8 cellular contexts compared by ENCODE assay signal in the genomic region with DNA sequence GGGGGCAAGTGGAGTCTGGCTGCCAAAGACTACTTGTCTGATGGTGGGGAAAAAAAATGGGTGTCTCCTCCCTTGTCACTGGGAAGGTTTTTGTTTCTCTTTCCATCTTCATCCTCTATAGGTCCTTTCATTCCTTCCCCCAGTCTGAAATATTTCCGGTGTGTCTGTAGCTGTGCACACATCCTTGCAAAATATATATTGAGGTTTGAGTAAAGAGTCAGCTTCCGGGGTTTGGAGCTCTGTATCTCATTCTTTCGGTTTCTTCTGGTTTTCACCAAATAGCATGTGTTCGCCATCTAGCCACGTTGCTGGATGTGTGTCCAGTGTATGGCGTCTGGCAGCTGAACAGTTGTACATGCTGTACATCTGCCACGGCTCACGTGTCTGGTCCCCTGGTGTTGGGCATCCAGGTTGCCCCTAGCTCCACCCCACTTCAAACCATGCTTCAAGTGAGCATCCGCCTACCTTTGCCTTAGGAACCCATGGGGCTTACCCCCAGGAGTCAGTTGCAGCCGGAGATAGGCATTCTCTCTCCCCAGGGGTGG.
DNase-seq lines count a peak whose midpoint lies in the region; ATAC-seq, FAIRE-seq and TF ChIP-seq lines count a peak whose summit lies in the region.

No MANE protein-coding gene starts in this region.

- TF ChIP-seq CTCF in CD8-positive, alpha-beta T cell (IDR thresholded peaks at IDR 0.05), result no peak
- TF ChIP-seq CTCF in lower lobe of right lung (IDR thresholded peaks at IDR 0.05), result no peak

- H3K9me3 ChIP-seq in CD8-positive, alpha-beta T cell (ENCODE audit: low read length), result no peaks in the 10 kb centered on the region
- H3K9me3 ChIP-seq in lower lobe of right lung, result no peaks in the 10 kb centered on the region
- H3K9me3 ChIP-seq in SJCRH30 (replicated peaks), result no peaks in the 10 kb centered on the region

- H3K27ac Mint-ChIP-seq in CD8-positive, alpha-beta T cell, result peak overlapping the region; percentile 98

- H3K4me1 Mint-ChIP-seq in CD8-positive, alpha-beta T cell (ENCODE audit: low read depth), result peaks cover 53% of the 10 kb centered on the region

- intact Hi-C loops in CD8-positive, alpha-beta T cell (cut with DNase I, micrococcal nuclease), result loop anchor here (1.0 to 10.0 kb wide), 6 partner anchors 142 to 1364 kb away; a partner anchor contains a TSS
- intact Hi-C loops in lower lobe of right lung (cut with DNase I), result no loop called here

- H3K27ac ChIP-seq in CD8-positive, alpha-beta T cell (ENCODE audit: low read depth, low read length), result peak overlapping the region; percentile 69
- H3K27ac ChIP-seq in lower lobe of right lung (peak overlapping the region; percentile 61), SJCRH30 (no peak overlapping the region)

- H3K4me3 ChIP-seq in CD8-positive, alpha-beta T cell (ENCODE audit: low read depth, low read length), result peak overlapping the region; percentile 29
- H3K4me3 ChIP-seq in lower lobe of right lung (no peak overlapping the region), SJCRH30 (no peak overlapping the region)

- POLR2A ChIA-PET in CD8-positive, alpha-beta T cell (lab: Charles Lee), result interaction anchor here (0.9 to 1.8 kb wide), 5 partner anchors 10 to 216 kb away, joined by 3 to 9 read pairs (median 4); a partner anchor contains a TSS

- CTCF ChIA-PET in CD8-positive, alpha-beta T cell (lab: Charles Lee), result no interaction called here

- H3K4me1 ChIP-seq in CD8-positive, alpha-beta T cell (ENCODE audit: insufficient read depth, low read length), result peaks cover 31% of the 10 kb centered on the region
- peaks cover 13% of the 10 kb centered on the region for H3K4me1 ChIP-seq in lower lobe of right lung
- H3K4me1 ChIP-seq in SJCRH30, result peaks cover 21% of the 10 kb centered on the region

- no peaks in the 10 kb centered on the region for H3K36me3 ChIP-seq in CD8-positive, alpha-beta T cell (ENCODE audit: insufficient read depth, low read length)
- H3K36me3 ChIP-seq in lower lobe of right lung (no peaks in the 10 kb centered on the region), SJCRH30 (no peaks in the 10 kb centered on the region)

- DNase-seq in CD8-positive, alpha-beta T cell, result peak in 6 of 7 experiments; percentile 31 to 75 (median 48)
- DNase-seq in HTR-8/SVneo (ENCODE audit: insufficient read length, low spot score) (no peak), lower lobe of right lung (no peak), DMS153 (lab: John Stamatoyannopoulos, UW) (no peak), GOT3 (lab: John Stamatoyannopoulos, UW) (no peak), SJCRH30 (no peak)
- peak; percentile 88 for DNase-seq in activated CD8-positive, alpha-beta memory T cell treated with anti-CD3 and anti-CD28 coated beads for 24 hours

- no peaks in the 10 kb centered on the region for H3K9me3 Mint-ChIP-seq in CD8-positive, alpha-beta T cell

- FAIRE-seq in HTR-8/SVneo (lab: Jason Lieb, UNC), result peak; percentile 79

- H3K36me3 Mint-ChIP-seq in CD8-positive, alpha-beta T cell, result no peaks in the 10 kb centered on the region

- ATAC-seq in CD8-positive, alpha-beta T cell, result peak; percentile 86
- ATAC-seq in GM21360 (IDR thresholded peaks at IDR 0.05; ENCODE audit: unreplicated experiment) (peak; percentile 31), lower lobe of right lung (peak; percentile 68 to 76)

- H3K4me3 Mint-ChIP-seq in CD8-positive, alpha-beta T cell, result peak overlapping the region; percentile 74

- no peaks in the 10 kb centered on the region for H3K27me3 ChIP-seq in CD8-positive, alpha-beta T cell (ENCODE audit: insufficient read depth, low read length)
- H3K27me3 ChIP-seq in lower lobe of right lung (ENCODE audit: low read depth) (no peaks in the 10 kb centered on the region), SJCRH30 (no peaks in the 10 kb centered on the region)

- H3K27me3 Mint-ChIP-seq in CD8-positive, alpha-beta T cell (ENCODE audit: low read depth), result no peaks in the 10 kb centered on the region

Comparison
In these comparisons a context has a peak if more than half of its experiments do, and no peak if none do; other contexts are left out.
1. ATAC-seq: peak in every context shown above with its lines; median percentile 86 in CD8-positive, alpha-beta T cell; 72 in lower lobe of right lung; 31 in GM21360.
2. DNase-seq: peak in CD8-positive, alpha-beta T cell (6 of 7) and activated CD8-positive, alpha-beta memory T cell treated with anti-CD3 and anti-CD28 coated beads for 24 hours (single experiment); none in HTR-8/SVneo (single experiment), lower lobe of right lung (single experiment), DMS153 (single experiment), GOT3 (single experiment) and SJCRH30 (0 of 2).